In the genomic region with DNA sequence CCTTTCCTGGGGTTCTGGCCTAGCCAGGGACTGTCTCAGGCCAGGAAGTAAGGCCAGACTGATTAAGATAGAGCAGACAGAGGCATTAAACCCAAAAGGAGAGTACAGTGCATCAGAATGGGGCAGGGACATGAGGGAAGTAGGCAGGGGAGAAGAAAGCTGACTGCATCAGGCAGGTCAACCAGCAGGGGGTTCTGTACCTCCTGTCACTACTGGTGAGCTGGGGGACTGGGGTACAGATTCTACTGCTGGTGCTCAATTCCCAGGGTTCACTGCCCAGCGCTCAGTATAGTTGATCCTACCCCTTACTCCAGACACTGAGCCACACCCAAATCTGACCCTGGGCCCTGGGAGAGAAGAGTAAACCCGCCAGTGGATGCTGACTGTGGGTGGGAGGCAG, we compare ENCODE assay signal across 1 cellular context.
TF ChIP-seq lines count a peak whose summit lies in the region.

No MANE protein-coding gene starts in this region.

TF ChIP-seq in IMR-90, 13 proteins besides CTCF, POLR2A, EP300 and RAD21 (continued from another document):
- TF ChIP-seq, protein P1, sequence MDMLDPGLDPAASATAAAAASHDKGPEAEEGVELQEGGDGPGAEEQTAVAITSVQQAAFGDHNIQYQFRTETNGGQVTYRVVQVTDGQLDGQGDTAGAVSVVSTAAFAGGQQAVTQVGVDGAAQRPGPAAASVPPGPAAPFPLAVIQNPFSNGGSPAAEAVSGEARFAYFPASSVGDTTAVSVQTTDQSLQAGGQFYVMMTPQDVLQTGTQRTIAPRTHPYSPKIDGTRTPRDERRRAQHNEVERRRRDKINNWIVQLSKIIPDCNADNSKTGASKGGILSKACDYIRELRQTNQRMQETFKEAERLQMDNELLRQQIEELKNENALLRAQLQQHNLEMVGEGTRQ (IDR thresholded peaks at IDR 0.05; ENCODE audit: low read depth, low read length): no peak
- TF ChIP-seq NFE2L2 (IDR thresholded peaks at IDR 0.05; ENCODE audit: low read depth, low read length) (no peak), CEBPB (IDR thresholded peaks at IDR 0.05; ENCODE audit: low read depth, low read length) (no peak), RFX5 (IDR thresholded peaks at IDR 0.05; ENCODE audit: low read depth, low read length) (no peak), MAFK (IDR thresholded peaks at IDR 0.05; ENCODE audit: low read depth, low read length) (no peak), MXI1 (IDR thresholded peaks at IDR 0.05; ENCODE audit: borderline replicate concordance, low read depth, low read length) (no peak), BHLHE40 (IDR thresholded peaks at IDR 0.05; ENCODE audit: low read depth, low read length) (no peak), RCOR1 (IDR thresholded peaks at IDR 0.05; ENCODE audit: insufficient replicate concordance, low read length) (no peak)
